ENCODE assay signal across 22 cellular contexts in the genomic region with DNA sequence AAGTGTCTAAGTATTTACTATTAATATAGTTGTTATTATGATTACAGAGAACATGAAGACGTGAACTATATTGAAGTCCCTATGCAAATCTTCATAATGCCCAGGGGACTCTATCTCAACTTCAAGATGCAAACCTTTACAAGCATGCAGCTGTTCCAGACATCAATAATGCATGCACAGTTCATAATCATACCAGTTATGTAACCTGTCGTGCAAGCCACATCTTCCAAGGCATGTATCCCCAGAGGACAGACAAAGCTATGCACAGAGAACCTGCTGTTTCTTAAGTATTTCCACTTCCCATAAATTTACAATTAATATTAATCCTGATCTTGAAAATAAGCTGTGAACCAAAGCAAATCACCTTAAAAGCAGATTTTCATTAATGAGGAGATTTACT.
DNase-seq lines count a peak whose midpoint lies in the region; TF ChIP-seq lines count a peak whose summit lies in the region.
"Had no signal": no experiment of that assay in that cellular context is flagged by ENCODE, and none has a peak within 500 bp of the region (broad histone marks: within the 10 kb centered on the region; RNA-seq: fewer than 3 reads in every experiment).

No MANE protein-coding gene starts in this region.

- H3K4me2 ChIP-seq in neural progenitor cell: no peak overlapping the region

- BruUV-seq in A673 (replicated peaks; lab: Mats Ljungman, UMichigan): no TSS peak

- no peaks in the 10 kb centered on the region for H3K9me3 ChIP-seq in A673 (ENCODE audit: low read depth, low read length, poor library complexity, severe bottlenecking)
- H3K9me3 ChIP-seq in SK-N-MC (ENCODE audit: low read depth, low read length): no peaks in the 10 kb centered on the region
- no peaks in the 10 kb centered on the region for H3K9me3 ChIP-seq in neural progenitor cell (ENCODE audit: low read depth)
- H3K9me3 ChIP-seq: BE2C; BLaER1 treated with 17β-estradiol and CSF1 and Interleukin-3, amounts not matched to agents 10 nM and 100 nM; HAP-1 had no signal

- no peaks in the 10 kb centered on the region for H3F3A ChIP-seq in neural progenitor cell (ENCODE audit: low read depth)

- H3K79me2 ChIP-seq in neural progenitor cell (ENCODE audit: low read depth): no peaks in the 10 kb centered on the region

- H3K9ac ChIP-seq in SK-N-MC (ENCODE audit: insufficient read length): no peak overlapping the region
- no peak overlapping the region for H3K9ac ChIP-seq in neural progenitor cell
- H3K9ac ChIP-seq: BLaER1 treated with 17β-estradiol and CSF1 and Interleukin-3, amounts not matched to agents 10 nM and 100 nM had no signal

- H3K4me1 Mint-ChIP-seq in neural progenitor cell: peaks cover 3% of the 10 kb centered on the region
- H3K4me1 Mint-ChIP-seq: CD14-positive monocyte; CD8-positive, alpha-beta memory T cell had no signal

- no peaks in the 10 kb centered on the region for H3K27me3 Mint-ChIP-seq in neural progenitor cell (ENCODE audit: insufficient read depth, low read depth)
- H3K27me3 Mint-ChIP-seq: CD4-positive, alpha-beta T cell had no signal

- intact Hi-C loops in A673 (cut with micrococcal nuclease; ENCODE audit: unreplicated experiment): no loop called here

- H2AFZ ChIP-seq in neural progenitor cell (replicated peaks): no peak overlapping the region

- DNase-seq in A673 (ENCODE audit: low spot score) (peak; percentile 3), NAMALWA (ENCODE audit: low spot score) (peak; percentile 2), SK-N-MC (ENCODE audit: low read depth, low spot score) (no peak), retina (peak; percentile 13), COLO668 (lab: John Stamatoyannopoulos, UW; ENCODE audit: unreplicated experiment) (no peak), neural progenitor cell (ENCODE audit: low spot score) (no peak), NCI-H446 treated with DMSO at 0.1 percent for 48 hours (lab: John Stamatoyannopoulos, UW) (no peak)
- DNase-seq: ACHN; AML-193; BE2C; Calu3; CD4-positive, alpha-beta T cell; CD8-positive, alpha-beta memory T cell; COR-L47; DMS53; DMS79 treated with DMSO at 0.1 percent for 48 hours; GOT3; HFFc6 had no signal

- H3K9me3 Mint-ChIP-seq in neural progenitor cell: no peaks in the 10 kb centered on the region

- no peak for TF ChIP-seq CTCF in A673 (conservative IDR thresholded peaks at IDR 0.05; ENCODE audit: low read depth, low read length)
- no peak for TF ChIP-seq CTCF in neural progenitor cell (IDR thresholded peaks at IDR 0.05)

- H3K4me3 Mint-ChIP-seq in neural progenitor cell: no peak overlapping the region
- H3K4me3 Mint-ChIP-seq: CD14-positive monocyte; CD4-positive, alpha-beta T cell; CD8-positive, alpha-beta memory T cell; HFFc6 had no signal

- POLR2A ChIA-PET in A673 (lab: Charles Lee; ENCODE audit: low non-redundant PET): no interaction called here

- CTCF ChIA-PET in A673 (lab: Charles Lee): no interaction called here

- no peaks in the 10 kb centered on the region for H3K27me3 ChIP-seq in A673 (replicated peaks; ENCODE audit: insufficient read depth, low read depth, low read length, poor library complexity)
- no peaks in the 10 kb centered on the region for H3K27me3 ChIP-seq in neural progenitor cell
- H3K27me3 ChIP-seq: BE2C; BLaER1 treated with 17β-estradiol and CSF1 and Interleukin-3, amounts not matched to agents 10 nM and 100 nM had no signal

- H3K27ac Mint-ChIP-seq in neural progenitor cell: no peak overlapping the region
- H3K27ac Mint-ChIP-seq: CD14-positive monocyte; CD4-positive, alpha-beta T cell; CD8-positive, alpha-beta memory T cell; HFFc6 had no signal

- H3K36me3 ChIP-seq in A673 (ENCODE audit: insufficient read depth, low read length, poor library complexity, severe bottlenecking) (no peaks in the 10 kb centered on the region), SK-N-MC (ENCODE audit: insufficient read depth, low read length) (no peaks in the 10 kb centered on the region), neural progenitor cell (no peaks in the 10 kb centered on the region)
- H3K36me3 ChIP-seq: BE2C; BLaER1 treated with 17β-estradiol and CSF1 and Interleukin-3, amounts not matched to agents 10 nM and 100 nM; HAP-1 had no signal

- H3K4me3 ChIP-seq in A673 (ENCODE audit: low read depth, low read length, poor library complexity, severe bottlenecking): no peak overlapping the region
- peak overlapping the region; percentile 16; the same call in 1 of the 2 replicates for H3K4me3 ChIP-seq in SK-N-MC
- H3K4me3 ChIP-seq in neural progenitor cell: no peak overlapping the region
- H3K4me3 ChIP-seq: BLaER1 treated with 17β-estradiol and CSF1 and Interleukin-3, amounts not matched to agents 10 nM and 100 nM; HAP-1 had no signal

- no peaks in the 10 kb centered on the region for H3K36me3 Mint-ChIP-seq in neural progenitor cell
- H3K36me3 Mint-ChIP-seq: CD14-positive monocyte; CD8-positive, alpha-beta memory T cell had no signal

- no peaks in the 10 kb centered on the region for H4K20me1 ChIP-seq in neural progenitor cell (ENCODE audit: low read depth)
- H4K20me1 ChIP-seq: BLaER1 treated with 17β-estradiol and CSF1 and Interleukin-3, amounts not matched to agents 10 nM and 100 nM had no signal

- H3K27ac ChIP-seq in A673 (ENCODE audit: low read depth, low read length, poor library complexity, severe bottlenecking) (no peak overlapping the region), SK-N-MC (no peak overlapping the region), neural progenitor cell (no peak overlapping the region)
- H3K27ac ChIP-seq: 22Rv1; BLaER1 treated with 17β-estradiol and CSF1 and Interleukin-3, amounts not matched to agents 10 nM and 100 nM had no signal

- H3K4me1 ChIP-seq in A673 (ENCODE audit: insufficient read depth, low read length, poor library complexity, severe bottlenecking): no peaks in the 10 kb centered on the region
- H3K4me1 ChIP-seq in neural progenitor cell: peaks cover 8% of the 10 kb centered on the region

Comparison
In these comparisons a context has a peak if more than half of its experiments do, and no peak if none do; other contexts are left out.
1. DNase-seq: peak in A673 (single experiment), NAMALWA (single experiment) and retina (single experiment); none in SK-N-MC (single experiment), COLO668 (single experiment), neural progenitor cell (single experiment) and NCI-H446 treated with DMSO at 0.1 percent for 48 hours (single experiment).